Comparison of ENCODE assay signal across 9 cellular contexts in the genomic region with DNA sequence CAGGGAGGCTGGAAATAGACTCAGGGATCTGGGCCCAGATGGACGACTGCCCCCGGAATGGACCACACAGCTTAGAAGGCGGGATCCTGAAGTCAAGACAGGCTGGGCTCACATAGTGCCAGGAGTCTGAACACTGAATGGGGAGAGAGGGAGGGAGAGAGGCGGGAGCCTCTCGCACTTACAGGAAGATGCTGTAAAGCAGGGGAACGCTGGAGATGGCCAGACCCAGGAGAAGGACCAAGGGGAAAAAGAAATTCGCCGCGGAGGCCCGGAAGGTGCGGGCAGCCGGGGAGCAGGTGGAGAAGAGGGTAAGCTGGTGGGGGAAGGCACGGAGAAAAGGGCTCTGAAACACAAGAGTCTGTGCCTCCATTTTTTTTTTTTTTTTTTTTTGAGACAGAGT. TPM values are rescaled to one million over a fixed set of nuclear protein-coding genes. Genes with fewer than 3 reads are reported as not detected.
DNase-seq lines count a peak whose midpoint lies in the region; ATAC-seq, FAIRE-seq and TF ChIP-seq lines count a peak whose summit lies in the region.
"Had no signal": no experiment of that assay in that cellular context is flagged by ENCODE, and none has a peak within 500 bp of the region (broad histone marks: within the 10 kb centered on the region; RNA-seq: fewer than 3 reads in every experiment).

No MANE protein-coding gene starts in this region.

- no peaks in the 10 kb centered on the region for H3K9me3 Mint-ChIP-seq in activated CD8-positive, alpha-beta T cell treated with anti-CD3 and anti-CD28 coated beads for 36 hours

- dilution Hi-C loops in keratinocyte (cut with MboI; ENCODE audit: extremely low pct_ligation_motif_present, low sequenced_read_pairs), result no loop called here

- FAIRE-seq in keratinocyte (lab: Jason Lieb, UNC), result no peak
- no peak for FAIRE-seq in GM19239 (lab: Jason Lieb, UNC)

- peaks cover 42% of the 10 kb centered on the region for H3K4me1 Mint-ChIP-seq in activated CD8-positive, alpha-beta T cell treated with anti-CD3 and anti-CD28 coated beads for 36 hours (ENCODE audit: low read depth)

- H3K4me3 ChIP-seq in GM08714 (ENCODE audit: low read length) (peak overlapping the region; percentile 66; the same call in 1 of the 2 replicates), keratinocyte (ENCODE audit: control insufficient read depth in 2 of 3, extremely low read depth in 1 of 3, insufficient read depth in 2 of 3, low read depth in 1 of 3, low read length in 3 of 3) (peak overlapping the region; percentile 51 to 91 (median 87))

- POLR2A ChIA-PET in activated CD8-positive, alpha-beta T cell treated with anti-CD3 and anti-CD28 coated beads for 36 hours (lab: Charles Lee), result interaction anchor here (0.6 to 3.1 kb wide), 7 partner anchors 10 to 45 kb away, joined by 3 to 33 read pairs (median 10); partner anchors contain the start of genes MBOAT7, PRPF31, RPS9 and TFPT

- no peaks in the 10 kb centered on the region for H3K9me3 ChIP-seq in keratinocyte (ENCODE audit: control insufficient read depth, low read depth, low read length)

- no peaks in the 10 kb centered on the region for H3K27me3 ChIP-seq in keratinocyte (ENCODE audit: control insufficient read depth, extremely low read depth, insufficient read depth, low read length)

- no peak overlapping the region for H3K27ac Mint-ChIP-seq in activated CD8-positive, alpha-beta T cell treated with anti-CD3 and anti-CD28 coated beads for 36 hours

- no peaks in the 10 kb centered on the region for H3K9me1 ChIP-seq in keratinocyte (ENCODE audit: control insufficient read depth, extremely low read depth, insufficient read depth, low read length)

- peaks cover 13% of the 10 kb centered on the region for H3K27me3 Mint-ChIP-seq in activated CD8-positive, alpha-beta T cell treated with anti-CD3 and anti-CD28 coated beads for 36 hours

- H4K20me1 ChIP-seq in keratinocyte (ENCODE audit: control insufficient read depth, extremely low read depth, insufficient read depth, low read length), result no peaks in the 10 kb centered on the region

- H3K4me3 Mint-ChIP-seq in activated CD8-positive, alpha-beta T cell treated with anti-CD3 and anti-CD28 coated beads for 36 hours, result peak overlapping the region; percentile 86

- CTCF ChIA-PET in activated CD8-positive, alpha-beta T cell treated with anti-CD3 and anti-CD28 coated beads for 36 hours (lab: Charles Lee), result interaction anchor here (1.0 kb wide), 1 partner anchor 9 kb away, joined by 3 read pairs; no protein-coding TSS in a partner anchor

- peaks cover 8 to 10% of the 10 kb centered on the region in 2 experiments for H3K36me3 ChIP-seq in keratinocyte (ENCODE audit: control insufficient read depth in 2 of 2, extremely low read depth in 1 of 2, insufficient read depth in 2 of 2, low read length in 2 of 2)

- peak overlapping the region; percentile 85 for H3K9ac ChIP-seq in keratinocyte (ENCODE audit: control insufficient read depth, extremely low read depth, insufficient read depth, low read length)

- H3K27ac ChIP-seq in 22Rv1 (peak overlapping the region; percentile 97), keratinocyte (ENCODE audit: control insufficient read depth, insufficient read depth, low read length) (peak overlapping the region; percentile 79)

- H2AFZ ChIP-seq in keratinocyte (ENCODE audit: control insufficient read depth, low read length), result peak overlapping the region; percentile 88

- intact Hi-C loops in activated CD8-positive, alpha-beta T cell treated with anti-CD3 and anti-CD28 coated beads for 36 hours (cut with micrococcal nuclease), result no loop called here

- H3K79me2 ChIP-seq in keratinocyte (ENCODE audit: control insufficient read depth, insufficient read depth, low read length), result peaks cover 7% of the 10 kb centered on the region

- DNase-seq in activated CD8-positive, alpha-beta T cell treated with anti-CD3 and anti-CD28 coated beads for 36 hours, result no peak
- DNase-seq in keratinocyte (ENCODE audit: low read depth, low spot score), result no peak
- DNase-seq in OCI-M2 (lab: John Stamatoyannopoulos, UW; ENCODE audit: unreplicated experiment), result no peak
- no peak for DNase-seq in HT-29 (ENCODE audit: low spot score)
- DNase-seq in GM19239 (ENCODE audit: insufficient read length, low spot score), result no peak

- H3K36me3 Mint-ChIP-seq in activated CD8-positive, alpha-beta T cell treated with anti-CD3 and anti-CD28 coated beads for 36 hours (ENCODE audit: low read depth), result peaks cover 3% of the 10 kb centered on the region

- H3K4me2 ChIP-seq in keratinocyte (ENCODE audit: control insufficient read depth, extremely low read depth, insufficient read depth, low read depth, low read length), result peak overlapping the region; percentile 97

- TF ChIP-seq CTCF in 22Rv1 (IDR thresholded peaks at IDR 0.05) (no peak), keratinocyte (optimal IDR thresholded peaks at IDR 0.05 in 1 of 3, IDR thresholded peaks at IDR 0.05 in 1 of 3, conservative IDR thresholded peaks at IDR 0.05 in 1 of 3; ENCODE audit: extremely low read depth in 1 of 3, insufficient read depth in 2 of 3, low read length in 3 of 3) (no peak)
- no peak for TF ChIP-seq CTCF in activated CD8-positive, alpha-beta T cell treated with anti-CD3 and anti-CD28 coated beads for 36 hours (IDR thresholded peaks at IDR 0.05)

- H3K4me1 ChIP-seq in keratinocyte (ENCODE audit: control insufficient read depth, extremely low read depth, insufficient read depth, low read length), result peaks cover 24% of the 10 kb centered on the region

- no peak for ATAC-seq in activated CD8-positive, alpha-beta T cell treated with anti-CD3 and anti-CD28 coated beads for 36 hours
- ATAC-seq in GM21360 (IDR thresholded peaks at IDR 0.05; ENCODE audit: unreplicated experiment), result no peak

RNA-seq across cellular contexts. Expression of gene LENG1, which starts 1.4 kb away (rescaled TPM):
- total RNA-seq in activated CD8-positive, alpha-beta T cell treated with anti-CD3 and anti-CD28 coated beads for 36 hours, result 1 to 10 TPM; 3.3 to 4.0 TPM
- polyA plus RNA-seq in keratinocyte, result 2.0 to 4.0 TPM (median 3.4 TPM) in 3 replicates
- polyA plus RNA-seq in keratinocyte (2011; ENCODE audit: low read depth), result 5.4 TPM
- 1.5 and 3.5 TPM in 2 replicates for polyA plus RNA-seq in keratinocyte (2011; cell fraction: cytosol; rRNA removed)
- 2.4 and 2.6 TPM in 2 replicates for polyA plus RNA-seq in keratinocyte (2011; cell fraction: nucleus; rRNA removed)
- polyA plus RNA-seq in keratinocyte (2012; ENCODE audit: low replicate concordance), result 4.3 and 7.3 TPM in 2 replicates
- polyA minus RNA-seq in keratinocyte, result 0.16 TPM in 1 of 3 replicates, not detected in the others
- polyA minus RNA-seq in keratinocyte (2011; cell fraction: cytosol; rRNA and poly(A)+ RNA removed), result 1.3 TPM
- polyA minus RNA-seq in keratinocyte (2011; cell fraction: nucleus; rRNA and poly(A)+ RNA removed), result 0.32 and 0.62 TPM in 2 replicates
- total RNA-seq in HT-29 (2014; rRNA removed; shearing (Covaris generic)), result 12.9 and 14.9 TPM in 2 replicates

RNA-seq across cellular contexts. Expression of gene TMC4, which starts 12.0 kb away (rescaled TPM):
- total RNA-seq in activated CD8-positive, alpha-beta T cell treated with anti-CD3 and anti-CD28 coated beads for 36 hours, result under 1 TPM in 1 of 2 experiments, not detected in 1; 0.54 TPM
- 1.5 to 2.2 TPM (median 1.8 TPM) in 3 replicates for polyA plus RNA-seq in keratinocyte
- polyA plus RNA-seq in keratinocyte (2011; ENCODE audit: low read depth), result 2.8 TPM
- 1.0 and 2.2 TPM in 2 replicates for polyA plus RNA-seq in keratinocyte (2011; cell fraction: cytosol; rRNA removed)
- polyA plus RNA-seq in keratinocyte (2011; cell fraction: nucleus; rRNA removed), result 10.2 and 10.8 TPM in 2 replicates
- polyA plus RNA-seq in keratinocyte (2012; ENCODE audit: low replicate concordance), result 4.5 and 6.4 TPM in 2 replicates
- 1.7 to 3.1 TPM (median 2.9 TPM) in 3 replicates for polyA minus RNA-seq in keratinocyte
- 2.3 TPM for polyA minus RNA-seq in keratinocyte (2011; cell fraction: cytosol; rRNA and poly(A)+ RNA removed)
- polyA minus RNA-seq in keratinocyte (2011; cell fraction: nucleus; rRNA and poly(A)+ RNA removed), result 2.1 and 2.6 TPM in 2 replicates
- 22.5 and 45.3 TPM in 2 replicates for total RNA-seq in HT-29 (2014; rRNA removed; shearing (Covaris generic))
- total RNA-seq: dermis microvascular lymphatic vessel endothelial cell had no signal

RNA-seq across cellular contexts. Expression of gene CNOT3, which starts 23.4 kb away (rescaled TPM):
- 10 to 100 TPM; 48.8 to 50.7 TPM for total RNA-seq in activated CD8-positive, alpha-beta T cell treated with anti-CD3 and anti-CD28 coated beads for 36 hours
- polyA plus RNA-seq in keratinocyte, result 4.1 to 15.0 TPM (median 8.6 TPM) in 3 replicates
- 84.3 TPM for polyA plus RNA-seq in keratinocyte (2011; ENCODE audit: low read depth)
- 12.8 and 19.4 TPM in 2 replicates for polyA plus RNA-seq in keratinocyte (2011; cell fraction: cytosol; rRNA removed)
- polyA plus RNA-seq in keratinocyte (2011; cell fraction: nucleus; rRNA removed), result 27.2 and 33.7 TPM in 2 replicates
- polyA plus RNA-seq in keratinocyte (2012; ENCODE audit: low replicate concordance), result 23.1 and 33.5 TPM in 2 replicates
- 5.5 to 53.4 TPM (median 19.0 TPM) in 3 replicates for polyA minus RNA-seq in keratinocyte
- 13.8 TPM for polyA minus RNA-seq in keratinocyte (2011; cell fraction: cytosol; rRNA and poly(A)+ RNA removed)
- 7.7 and 12.1 TPM in 2 replicates for polyA minus RNA-seq in keratinocyte (2011; cell fraction: nucleus; rRNA and poly(A)+ RNA removed)
- total RNA-seq in HT-29 (2014; rRNA removed; shearing (Covaris generic)), result 38.9 and 40.0 TPM in 2 replicates

RNA-seq across cellular contexts. Expression of gene MBOAT7, which starts 28.4 kb away (rescaled TPM):
- 10 to 100 TPM; 53.8 to 55.4 TPM for total RNA-seq in activated CD8-positive, alpha-beta T cell treated with anti-CD3 and anti-CD28 coated beads for 36 hours
- 41.3 to 70.2 TPM (median 62.7 TPM) in 3 replicates for polyA plus RNA-seq in keratinocyte
- polyA plus RNA-seq in keratinocyte (2011; ENCODE audit: low read depth), result 6.9 TPM
- polyA plus RNA-seq in keratinocyte (2011; cell fraction: cytosol; rRNA removed), result 40.0 and 79.8 TPM in 2 replicates
- 146 and 213 TPM in 2 replicates for polyA plus RNA-seq in keratinocyte (2011; cell fraction: nucleus; rRNA removed)
- 54.1 and 120 TPM in 2 replicates for polyA plus RNA-seq in keratinocyte (2012; ENCODE audit: low replicate concordance)
- 41.1 to 132 TPM (median 55.3 TPM) in 3 replicates for polyA minus RNA-seq in keratinocyte
- 195 TPM for polyA minus RNA-seq in keratinocyte (2011; cell fraction: cytosol; rRNA and poly(A)+ RNA removed)
- 158 and 173 TPM in 2 replicates for polyA minus RNA-seq in keratinocyte (2011; cell fraction: nucleus; rRNA and poly(A)+ RNA removed)
- 266 and 285 TPM in 2 replicates for total RNA-seq in HT-29 (2014; rRNA removed; shearing (Covaris generic))

RNA-seq across cellular contexts. Expression of gene TSEN34, which starts 30.2 kb away (rescaled TPM):
- total RNA-seq in activated CD8-positive, alpha-beta T cell treated with anti-CD3 and anti-CD28 coated beads for 36 hours, result 10 to 100 TPM; 12.5 TPM
- polyA plus RNA-seq in keratinocyte, result 36.5 to 49.7 TPM (median 40.5 TPM) in 3 replicates
- 8.1 TPM for polyA plus RNA-seq in keratinocyte (2011; ENCODE audit: low read depth)
- 30.5 and 56.0 TPM in 2 replicates for polyA plus RNA-seq in keratinocyte (2011; cell fraction: cytosol; rRNA removed)
- polyA plus RNA-seq in keratinocyte (2011; cell fraction: nucleus; rRNA removed), result 22.0 and 30.1 TPM in 2 replicates
- 22.8 and 48.0 TPM in 2 replicates for polyA plus RNA-seq in keratinocyte (2012; ENCODE audit: low replicate concordance)
- 22.7 to 39.1 TPM (median 33.0 TPM) in 3 replicates for polyA minus RNA-seq in keratinocyte
- polyA minus RNA-seq in keratinocyte (2011; cell fraction: cytosol; rRNA and poly(A)+ RNA removed), result 60.6 TPM
- polyA minus RNA-seq in keratinocyte (2011; cell fraction: nucleus; rRNA and poly(A)+ RNA removed), result 11.6 and 14.2 TPM in 2 replicates
- 234 and 255 TPM in 2 replicates for total RNA-seq in HT-29 (2014; rRNA removed; shearing (Covaris generic))

Comparison
In these comparisons a context has a peak if more than half of its experiments do, and no peak if none do; other contexts are left out.
1. RNA of gene TMC4, which starts 12.0 kb away (total RNA-seq): 22.5 to 45.3 TPM in HT-29; 0.54 TPM in activated CD8-positive, alpha-beta T cell treated with anti-CD3 and anti-CD28 coated beads for 36 hours; every median in the first group is over 10 times any median in the second.